In the genomic region with DNA sequence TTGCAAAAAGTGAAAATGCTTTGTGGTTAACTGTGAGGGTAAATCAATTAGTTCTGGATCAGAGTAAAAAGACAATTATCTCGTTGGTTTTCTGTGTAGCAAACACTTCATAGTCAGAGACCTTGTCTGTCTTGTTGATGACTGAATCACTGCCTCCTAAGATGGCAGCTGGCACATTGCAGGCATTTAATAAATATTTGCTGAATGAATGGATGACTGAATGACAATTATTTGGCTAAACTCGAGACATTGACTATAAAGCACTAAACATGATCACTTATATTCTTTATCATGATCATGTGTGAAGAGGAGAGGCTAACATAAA, we compare ENCODE assay signal across 21 cellular contexts.
"Had no signal": no experiment of that assay in that cellular context is flagged by ENCODE, and none has a peak within 500 bp of the region (broad histone marks: within the 10 kb centered on the region; RNA-seq: fewer than 3 reads in every experiment).

No MANE protein-coding gene starts in this region.

- H3K36me3 ChIP-seq: prostate gland, upper lobe of left lung had no signal

- H3K4me3 Mint-ChIP-seq: activated CD8-positive, alpha-beta T cell treated with anti-CD3 and anti-CD28 coated beads for 36 hours; activated naive CD8-positive, alpha-beta T cell treated with anti-CD3 and anti-CD28 coated beads, Interleukin-2, amount 50 U/mL, for 24 hours; dendritic cell treated with granulocyte-macrophage colony-stimulating factor and Interleukin-4, amounts not matched to agents 40 ng/mL and 50 ng/mL, for 4 days; effector memory CD8-positive, alpha-beta T cell; naive thymus-derived CD8-positive, alpha-beta T cell; T-cell had no signal

- H3K4me1 Mint-ChIP-seq: activated naive CD8-positive, alpha-beta T cell treated with anti-CD3 and anti-CD28 coated beads, Interleukin-2, amount 50 U/mL, for 24 hours; T-cell had no signal

- H3K27ac Mint-ChIP-seq: activated CD8-positive, alpha-beta T cell treated with anti-CD3 and anti-CD28 coated beads for 36 hours; activated naive CD8-positive, alpha-beta T cell treated with anti-CD3 and anti-CD28 coated beads, Interleukin-2, amount 50 U/mL, for 24 hours; dendritic cell treated with granulocyte-macrophage colony-stimulating factor and Interleukin-4, amounts not matched to agents 40 ng/mL and 50 ng/mL, for 4 days; effector memory CD8-positive, alpha-beta T cell; naive thymus-derived CD8-positive, alpha-beta T cell; T-cell had no signal

- H3K4me1 ChIP-seq: body of pancreas, prostate gland, upper lobe of left lung had no signal

- H3K9me3 ChIP-seq: body of pancreas, prostate gland, upper lobe of left lung had no signal

- H3K36me3 Mint-ChIP-seq: T-cell had no signal

- H3K27me3 ChIP-seq: body of pancreas, upper lobe of left lung had no signal

- H3K9me3 Mint-ChIP-seq: effector memory CD8-positive, alpha-beta T cell had no signal

- H3K4me3 ChIP-seq: body of pancreas, lung, prostate gland, upper lobe of left lung had no signal

- ATAC-seq: activated CD8-positive, alpha-beta T cell treated with anti-CD3 and anti-CD28 coated beads for 36 hours; activated naive CD8-positive, alpha-beta T cell treated with anti-CD3 and anti-CD28 coated beads, Interleukin-2, amount 50 U/mL, for 24 hours; effector memory CD8-positive, alpha-beta T cell; left cardiac atrium; naive thymus-derived CD8-positive, alpha-beta T cell; sciatic nerve; T-cell had no signal

- H3K27me3 Mint-ChIP-seq: dendritic cell treated with granulocyte-macrophage colony-stimulating factor and Interleukin-4, amounts not matched to agents 40 ng/mL and 50 ng/mL, for 4 days had no signal

- DNase-seq: activated CD4-positive, alpha-beta T cell treated with anti-CD3 and anti-CD28 coated beads for 4 hours; activated CD8-positive, alpha-beta memory T cell treated with anti-CD3 and anti-CD28 coated beads, Interleukin-2, amount 50 U/mL, for 4 hours; activated CD8-positive, alpha-beta T cell treated with anti-CD3 and anti-CD28 coated beads for 36 hours; activated naive CD8-positive, alpha-beta T cell treated with anti-CD3 and anti-CD28 coated beads, Interleukin-2, amount 50 U/mL, for 24 hours; cerebellar nuclear complex; effector memory CD8-positive, alpha-beta T cell; erythroblast; hypothalamus; left cardiac atrium; naive thymus-derived CD8-positive, alpha-beta T cell; nucleus accumbens; stimulated activated CD4-positive, alpha-beta T cell treated with anti-CD3 and anti-CD28 coated beads, Interleukin-2, amount 100 ng/mL, for 48 hours; stimulated activated naive CD4-positive, alpha-beta T cell treated with Interleukin-2 at 50 U/mL for 16 hours; T-cell; T1000; upper lobe of left lung had no signal

- H3K27ac ChIP-seq: prostate gland, upper lobe of left lung had no signal
